In genomic region chr4:61254406-61254805, GRCh38 we compare ENCODE assay signal across 18 cellular contexts. TPM values are rescaled to one million over a fixed set of nuclear protein-coding genes. Genes with fewer than 3 reads are reported as not detected.
A peak's percentile ranks its signal among the peaks of the same experiment; 100 is the strongest.
DNase-seq lines count a peak whose midpoint lies in the region; ATAC-seq, FAIRE-seq and TF ChIP-seq lines count a peak whose summit lies in the region.
"Had no signal": no experiment of that assay in that cellular context is flagged by ENCODE, and none has a peak within 500 bp of the region (broad histone marks: within the 10 kb centered on the region; RNA-seq: fewer than 3 reads in every experiment).

No MANE protein-coding gene starts in this region.

- no peak overlapping the region for H2AFZ ChIP-seq in GM12878 (ENCODE audit: control insufficient read depth, low read depth, low read length)
- H2AFZ ChIP-seq in keratinocyte (ENCODE audit: control insufficient read depth, low read length) = peak overlapping the region; percentile 11

- H3K79me2 ChIP-seq in GM12878 (ENCODE audit: control insufficient read depth, insufficient read depth, low read length) = no peaks in the 10 kb centered on the region
- H3K79me2 ChIP-seq in keratinocyte (ENCODE audit: control insufficient read depth, insufficient read depth, low read length) = no peaks in the 10 kb centered on the region

- no peaks in the 10 kb centered on the region for H3K36me3 ChIP-seq in HEK293 (ENCODE audit: control insufficient read depth in 2 of 2, insufficient read depth in 1 of 2, low read length in 2 of 2)
- H3K36me3 ChIP-seq in GM12878 (ENCODE audit: control insufficient read depth in 2 of 2, insufficient read depth in 2 of 2, low read length in 1 of 2) = no peaks in the 10 kb centered on the region
- no peaks in the 10 kb centered on the region for H3K36me3 ChIP-seq in keratinocyte (ENCODE audit: control insufficient read depth in 2 of 2, extremely low read depth in 1 of 2, insufficient read depth in 2 of 2, low read length in 2 of 2)

- BruUV-seq in GM12878 (replicated peaks; lab: Mats Ljungman, UMichigan) = no TSS peak

- no peak overlapping the region for H3K27ac ChIP-seq in HEK293 (ENCODE audit: extremely low read depth, low read depth, low read length)
- no peak overlapping the region for H3K27ac ChIP-seq in GM12878 (ENCODE audit: control insufficient read depth, insufficient read depth)
- no peak overlapping the region for H3K27ac ChIP-seq in keratinocyte (ENCODE audit: control insufficient read depth, insufficient read depth, low read length)

- no peak overlapping the region for H3K27ac Mint-ChIP-seq in activated CD4-positive, alpha-beta T cell treated with anti-CD3 and anti-CD28 coated beads, Interleukin-2, amount 10 ng/mL, durations not matched to agents 24 days and 14 days

- peak; percentile 77 for ATAC-seq in GM12878
- ATAC-seq: Right ventricle myocardium inferior had no signal

- H3K4me3 ChIP-seq in HEK293 (ENCODE audit: low read depth, low read length) (no peak overlapping the region), GM12878 (no peak overlapping the region), keratinocyte (ENCODE audit: control insufficient read depth in 2 of 3, extremely low read depth in 1 of 3, insufficient read depth in 2 of 3, low read depth in 1 of 3, low read length in 3 of 3) (no peak overlapping the region)

- no peaks in the 10 kb centered on the region for H3K9me3 Mint-ChIP-seq in activated CD4-positive, alpha-beta T cell treated with anti-CD3 and anti-CD28 coated beads, Interleukin-2, amount 10 ng/mL, durations not matched to agents 24 days and 14 days

- H3K4me1 ChIP-seq in HEK293 (ENCODE audit: control insufficient read depth, insufficient read depth, low read length) = no peaks in the 10 kb centered on the region; the same call in 1 of the 2 replicates
- no peaks in the 10 kb centered on the region for H3K4me1 ChIP-seq in GM12878 (ENCODE audit: control insufficient read depth, insufficient read depth, low read length)
- peaks cover 18% of the 10 kb centered on the region for H3K4me1 ChIP-seq in keratinocyte (ENCODE audit: control insufficient read depth, extremely low read depth, insufficient read depth, low read length)

- POLR2A ChIA-PET in HEK293 (lab: Yijun Ruan, JAX) = no interaction called here
- POLR2A ChIA-PET in GM12878 (lab: Charles Lee) = no interaction called here

- H3K9me1 ChIP-seq in keratinocyte (ENCODE audit: control insufficient read depth, extremely low read depth, insufficient read depth, low read length) = no peaks in the 10 kb centered on the region

- H3K9ac ChIP-seq in GM12878 (ENCODE audit: control insufficient read depth, insufficient read depth, low read length) = no peak overlapping the region
- H3K9ac ChIP-seq in keratinocyte (ENCODE audit: control insufficient read depth, extremely low read depth, insufficient read depth, low read length) = no peak overlapping the region

- dilution Hi-C loops in keratinocyte (cut with MboI; ENCODE audit: extremely low pct_ligation_motif_present, low sequenced_read_pairs) = no loop called here

- H3K27me3 Mint-ChIP-seq in activated CD4-positive, alpha-beta T cell treated with anti-CD3 and anti-CD28 coated beads, Interleukin-2, amount 10 ng/mL, durations not matched to agents 24 days and 14 days = no peaks in the 10 kb centered on the region

- TF ChIP-seq EP300 in GM12878 (IDR thresholded peaks at IDR 0.05; ENCODE audit: borderline replicate concordance in 1 of 2, control insufficient read depth in 1 of 2, low read depth in 2 of 2, low read length in 2 of 2) = no peak

- H3K9me3 ChIP-seq in HEK293 (ENCODE audit: control insufficient read depth, insufficient read depth, low read depth, low read length) = no peaks in the 10 kb centered on the region
- H3K9me3 ChIP-seq in GM12878 (replicated peaks; ENCODE audit: control insufficient read depth, insufficient read depth, low read length) = no peaks in the 10 kb centered on the region
- no peaks in the 10 kb centered on the region for H3K9me3 ChIP-seq in keratinocyte (ENCODE audit: control insufficient read depth, low read depth, low read length)

- TF ChIP-seq CTCF in HEK293 (tag by site-specific recombination; IDR thresholded peaks at IDR 0.05) (no peak), GM12878 (IDR thresholded peaks at IDR 0.05 in 2 of 3, conservative IDR thresholded peaks at IDR 0.05 in 1 of 3; ENCODE audit: control insufficient read depth in 2 of 3, extremely low read depth in 1 of 3, insufficient read depth in 1 of 3, low read depth in 3 of 3, low read length in 3 of 3) (no peak), keratinocyte (optimal IDR thresholded peaks at IDR 0.05 in 1 of 3, IDR thresholded peaks at IDR 0.05 in 1 of 3, conservative IDR thresholded peaks at IDR 0.05 in 1 of 3; ENCODE audit: extremely low read depth in 1 of 3, insufficient read depth in 2 of 3, low read length in 3 of 3) (no peak)

- TF ChIP-seq POLR2A in GM12878 (IDR thresholded peaks at IDR 0.05; ENCODE audit: low read depth, low read length) = no peak

- CTCF ChIA-PET in HEK293 (lab: Yijun Ruan, JAX) = interaction anchor here (1.5 kb wide), 1 partner anchor 14 kb away, joined by 5 read pairs; no protein-coding TSS in a partner anchor
- CTCF ChIA-PET in GM12878 (lab: Yijun Ruan, JAX) = no interaction called here

- 21% methylated on average over 3 of the region's 3 CpGs for WGBS in GM12878 (ENCODE audit: insufficient coverage, insufficient replicate concordance, low lambda C conversion rate, missing lambda C conversion rate)

- H3K4me2 ChIP-seq in GM12878 (ENCODE audit: control insufficient read depth, insufficient read depth) (no peak overlapping the region), keratinocyte (ENCODE audit: control insufficient read depth, extremely low read depth, insufficient read depth, low read depth, low read length) (peak overlapping the region; percentile 54)

- RAD21 ChIA-PET in GM12878 (lab: Charles Lee; ENCODE audit: unreplicated experiment) = no interaction called here

- in situ Hi-C loops in GM12878 (cut with MboI) = no loop called here

- H3K27me3 ChIP-seq in GM12878 (replicated peaks in 1 of 2; ENCODE audit: control insufficient read depth in 2 of 2, insufficient read depth in 2 of 2, low read length in 1 of 2) (no peaks in the 10 kb centered on the region), keratinocyte (ENCODE audit: control insufficient read depth, extremely low read depth, insufficient read depth, low read length) (no peaks in the 10 kb centered on the region)

- no peak for TF ChIP-seq RAD21 in GM12878 (IDR thresholded peaks at IDR 0.05; ENCODE audit: insufficient read depth, low read depth, low read length)

- intact Hi-C loops in GM12878 (cut with micrococcal nuclease; ENCODE audit: unreplicated experiment) = no loop called here
- intact Hi-C loops in activated CD4-positive, alpha-beta T cell treated with anti-CD3 and anti-CD28 coated beads, Interleukin-2, amount 10 ng/mL, durations not matched to agents 24 days and 14 days (cut with micrococcal nuclease) = no loop called here
- intact Hi-C loops in cardiac septum (cut with DNase I) = no loop called here

- no peaks in the 10 kb centered on the region for H3K36me3 Mint-ChIP-seq in activated CD4-positive, alpha-beta T cell treated with anti-CD3 and anti-CD28 coated beads, Interleukin-2, amount 10 ng/mL, durations not matched to agents 24 days and 14 days (ENCODE audit: low read depth)
- H3K36me3 Mint-ChIP-seq: CD14-positive monocyte had no signal

- peak; percentile 68 for DNase-seq in NCI-H146 (lab: John Stamatoyannopoulos, UW)
- DNase-seq in GM12878 (ENCODE audit: low read depth, low spot score) = no peak
- peak; percentile 23 for DNase-seq in keratinocyte (ENCODE audit: low read depth, low spot score)
- no peak for DNase-seq in activated CD4-positive, alpha-beta T cell treated with anti-CD3 and anti-CD28 coated beads, Interleukin-2, amount 10 ng/mL, durations not matched to agents 24 days and 14 days
- no peak for DNase-seq in NCI-H526 (lab: John Stamatoyannopoulos, UW)
- no peak for DNase-seq in cardiac septum (ENCODE audit: low spot score)
- DNase-seq: ACHN, AML-193, H7, KBM-7, NCI-H1048, NCI-H187 treated with DMSO at 0.1 percent for 48 hours, NCI-H2171, NCI-H446, NCI-H82 had no signal

- SMC1A ChIA-PET in GM12878 (lab: Charles Lee; ENCODE audit: uncharacterized antibody, unreplicated experiment) = no interaction called here

- no peak overlapping the region for H3K4me3 Mint-ChIP-seq in activated CD4-positive, alpha-beta T cell treated with anti-CD3 and anti-CD28 coated beads, Interleukin-2, amount 10 ng/mL, durations not matched to agents 24 days and 14 days
- H3K4me3 Mint-ChIP-seq: CD14-positive monocyte had no signal

- H3K4me1 Mint-ChIP-seq in activated CD4-positive, alpha-beta T cell treated with anti-CD3 and anti-CD28 coated beads, Interleukin-2, amount 10 ng/mL, durations not matched to agents 24 days and 14 days = no peaks in the 10 kb centered on the region
- H3K4me1 Mint-ChIP-seq: CD14-positive monocyte had no signal

- no peaks in the 10 kb centered on the region for H4K20me1 ChIP-seq in GM12878 (ENCODE audit: control insufficient read depth, insufficient read depth)
- H4K20me1 ChIP-seq in keratinocyte (ENCODE audit: control insufficient read depth, extremely low read depth, insufficient read depth, low read length) = no peaks in the 10 kb centered on the region

- no peak for FAIRE-seq in GM12878 (lab: Jason Lieb, UNC)
- peak; percentile 55 for FAIRE-seq in keratinocyte (lab: Jason Lieb, UNC)

RNA-seq across cellular contexts. Expression of gene ADGRL3, which starts 54.3 kb away (rescaled TPM):
- 2.8 and 7.1 TPM in 2 replicates for total RNA-seq in GM12878 (2013; cell fraction: nucleolus; rRNA removed)
- total RNA-seq in GM12878 (2014; rRNA removed) (not detected in 2 replicates), GM12878 (2014; rRNA removed; fragmentation: Illumina TruSeq; extraction: Trizol) (not detected in 2 replicates), GM12878 (2021) (not detected in 2 replicates), cardiac septum (15.3 TPM)
- polyA plus RNA-seq in GM12878 (2011; ENCODE audit: low read depth) = not detected
- polyA plus RNA-seq in GM12878 (2011; rRNA removed) (1.1 and 1.2 TPM in 2 replicates), GM12878 (2014; fragmentation: Illumina TruSeq; extraction: Trizol) (not detected in 2 replicates), GM12878 (2014; fragmentation: Nextera tagmentation; extraction: Ambion mirVana) (not detected), GM12878 (2014; rRNA removed) (not detected in 2 replicates), GM12878 (2016; fragmentation: Nextera tagmentation; extraction: Ambion mirVana) (not detected), keratinocyte (0.16 to 0.55 TPM (median 0.18 TPM) in 3 replicates)
- 0.50 and 0.63 TPM in 2 replicates for polyA plus RNA-seq in GM12878 (2011; cell fraction: cytosol; rRNA removed)
- 0.31 and 0.46 TPM in 2 replicates for polyA plus RNA-seq in GM12878 (2011; cell fraction: nucleus; rRNA removed)
- not detected in 2 replicates for polyA plus RNA-seq in GM12878 (2012)
- 2.2 and 3.1 TPM in 2 replicates for polyA minus RNA-seq in GM12878 (2011; rRNA and poly(A)+ RNA removed)
- 0.62 and 1.2 TPM in 2 replicates for polyA minus RNA-seq in GM12878 (2011; cell fraction: cytosol; rRNA and poly(A)+ RNA removed)
- 0.85 and 0.96 TPM in 2 replicates for polyA minus RNA-seq in GM12878 (2011; cell fraction: nucleus; rRNA and poly(A)+ RNA removed)
- not detected for polyA plus RNA-seq in keratinocyte (2011; ENCODE audit: low read depth)
- polyA plus RNA-seq in keratinocyte (2011; cell fraction: cytosol; rRNA removed) = 0.10 and 0.29 TPM in 2 replicates
- polyA plus RNA-seq in keratinocyte (2011; cell fraction: nucleus; rRNA removed) = 0.83 and 1.0 TPM in 2 replicates
- 0.03 and 0.14 TPM in 2 replicates for polyA plus RNA-seq in keratinocyte (2012; ENCODE audit: low replicate concordance)
- polyA minus RNA-seq in keratinocyte = 0.23 to 2.3 TPM (median 1.5 TPM) in 3 replicates
- polyA minus RNA-seq in keratinocyte (2011; cell fraction: cytosol; rRNA and poly(A)+ RNA removed) = not detected
- polyA minus RNA-seq in keratinocyte (2011; cell fraction: nucleus; rRNA and poly(A)+ RNA removed) = 1.7 and 3.1 TPM in 2 replicates
- not detected in 2 replicates for total RNA-seq in activated CD4-positive, alpha-beta T cell treated with anti-CD3 and anti-CD28 coated beads, Interleukin-2, amount 10 ng/mL, durations not matched to agents 24 days and 14 days
- polyA plus RNA-seq: CD14-positive monocyte had no signal

Comparison
In these comparisons a context has a peak if more than half of its experiments do, and no peak if none do; other contexts are left out.
1. DNase-seq: peak in NCI-H146 (single experiment) and keratinocyte (single experiment); none in GM12878 (single experiment), activated CD4-positive, alpha-beta T cell treated with anti-CD3 and anti-CD28 coated beads, Interleukin-2, amount 10 ng/mL, durations not matched to agents 24 days and 14 days (single experiment), NCI-H526 (0 of 2) and cardiac septum (single experiment).